2 cellular contexts compared by ENCODE assay signal in the genomic region with DNA sequence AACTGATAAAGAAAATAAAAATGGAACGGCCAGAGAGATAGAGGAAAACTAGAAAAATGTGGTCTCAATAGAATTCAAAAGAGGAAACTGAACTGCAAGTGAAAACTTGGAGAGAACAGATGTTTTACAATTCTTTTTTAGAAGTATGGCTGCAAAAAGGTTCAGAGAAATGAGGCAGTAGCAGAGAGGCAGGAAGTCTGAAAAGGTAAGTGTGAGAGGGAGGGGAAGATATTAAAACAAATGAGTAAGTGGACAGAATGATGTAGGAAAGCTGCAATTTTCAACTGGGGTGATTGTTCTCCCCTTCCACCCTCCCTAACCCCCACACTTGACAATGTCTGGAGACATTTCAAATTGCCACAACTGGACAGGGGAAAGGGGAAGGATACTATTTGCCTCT.
TF ChIP-seq lines count a peak whose summit lies in the region.

No MANE protein-coding gene starts in this region.

TF ChIP-seq in SK-N-SH, 30 proteins besides CTCF, POLR2A, EP300 and RAD21 (continued from another document):
- TF ChIP-seq, protein P1, sequence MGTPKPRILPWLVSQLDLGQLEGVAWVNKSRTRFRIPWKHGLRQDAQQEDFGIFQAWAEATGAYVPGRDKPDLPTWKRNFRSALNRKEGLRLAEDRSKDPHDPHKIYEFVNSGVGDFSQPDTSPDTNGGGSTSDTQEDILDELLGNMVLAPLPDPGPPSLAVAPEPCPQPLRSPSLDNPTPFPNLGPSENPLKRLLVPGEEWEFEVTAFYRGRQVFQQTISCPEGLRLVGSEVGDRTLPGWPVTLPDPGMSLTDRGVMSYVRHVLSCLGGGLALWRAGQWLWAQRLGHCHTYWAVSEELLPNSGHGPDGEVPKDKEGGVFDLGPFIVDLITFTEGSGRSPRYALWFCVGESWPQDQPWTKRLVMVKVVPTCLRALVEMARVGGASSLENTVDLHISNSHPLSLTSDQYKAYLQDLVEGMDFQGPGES (IDR thresholded peaks at IDR 0.05; ENCODE audit: low read depth, low read length), result no peak
- TF ChIP-seq, protein P2, sequence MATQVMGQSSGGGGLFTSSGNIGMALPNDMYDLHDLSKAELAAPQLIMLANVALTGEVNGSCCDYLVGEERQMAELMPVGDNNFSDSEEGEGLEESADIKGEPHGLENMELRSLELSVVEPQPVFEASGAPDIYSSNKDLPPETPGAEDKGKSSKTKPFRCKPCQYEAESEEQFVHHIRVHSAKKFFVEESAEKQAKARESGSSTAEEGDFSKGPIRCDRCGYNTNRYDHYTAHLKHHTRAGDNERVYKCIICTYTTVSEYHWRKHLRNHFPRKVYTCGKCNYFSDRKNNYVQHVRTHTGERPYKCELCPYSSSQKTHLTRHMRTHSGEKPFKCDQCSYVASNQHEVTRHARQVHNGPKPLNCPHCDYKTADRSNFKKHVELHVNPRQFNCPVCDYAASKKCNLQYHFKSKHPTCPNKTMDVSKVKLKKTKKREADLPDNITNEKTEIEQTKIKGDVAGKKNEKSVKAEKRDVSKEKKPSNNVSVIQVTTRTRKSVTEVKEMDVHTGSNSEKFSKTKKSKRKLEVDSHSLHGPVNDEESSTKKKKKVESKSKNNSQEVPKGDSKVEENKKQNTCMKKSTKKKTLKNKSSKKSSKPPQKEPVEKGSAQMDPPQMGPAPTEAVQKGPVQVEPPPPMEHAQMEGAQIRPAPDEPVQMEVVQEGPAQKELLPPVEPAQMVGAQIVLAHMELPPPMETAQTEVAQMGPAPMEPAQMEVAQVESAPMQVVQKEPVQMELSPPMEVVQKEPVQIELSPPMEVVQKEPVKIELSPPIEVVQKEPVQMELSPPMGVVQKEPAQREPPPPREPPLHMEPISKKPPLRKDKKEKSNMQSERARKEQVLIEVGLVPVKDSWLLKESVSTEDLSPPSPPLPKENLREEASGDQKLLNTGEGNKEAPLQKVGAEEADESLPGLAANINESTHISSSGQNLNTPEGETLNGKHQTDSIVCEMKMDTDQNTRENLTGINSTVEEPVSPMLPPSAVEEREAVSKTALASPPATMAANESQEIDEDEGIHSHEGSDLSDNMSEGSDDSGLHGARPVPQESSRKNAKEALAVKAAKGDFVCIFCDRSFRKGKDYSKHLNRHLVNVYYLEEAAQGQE (IDR thresholded peaks at IDR 0.05; ENCODE audit: low read depth, low read length), result no peak
- no peak for TF ChIP-seq TCF12 (IDR thresholded peaks at IDR 0.05)
- TF ChIP-seq RFX5 (IDR thresholded peaks at IDR 0.05; ENCODE audit: low read length), result no peak
- no peak for TF ChIP-seq TAF1 (IDR thresholded peaks at IDR 0.05; ENCODE audit: borderline replicate concordance, low read depth, low read length)

TF ChIP-seq in SK-N-SH treated with all-trans-retinoic acid at 6 μM for 48 hours, 23 proteins besides CTCF, POLR2A, EP300 and RAD21 (continued from another document):
- TF ChIP-seq CSDC2 (CRISPR knock-in tag; IDR thresholded peaks at IDR 0.05), result no peak
- TF ChIP-seq OSR1 (CRISPR knock-in tag; IDR thresholded peaks at IDR 0.05), result no peak
- TF ChIP-seq SNAI2 (CRISPR knock-in tag; IDR thresholded peaks at IDR 0.05), result no peak
- no peak for TF ChIP-seq ZFP3 (CRISPR knock-in tag; IDR thresholded peaks at IDR 0.05)
- TF ChIP-seq BACH2 (CRISPR knock-in tag; IDR thresholded peaks at IDR 0.05; ENCODE audit: borderline replicate concordance), result no peak
